ENCODE assay signal across 8 cellular contexts in the genomic region with DNA sequence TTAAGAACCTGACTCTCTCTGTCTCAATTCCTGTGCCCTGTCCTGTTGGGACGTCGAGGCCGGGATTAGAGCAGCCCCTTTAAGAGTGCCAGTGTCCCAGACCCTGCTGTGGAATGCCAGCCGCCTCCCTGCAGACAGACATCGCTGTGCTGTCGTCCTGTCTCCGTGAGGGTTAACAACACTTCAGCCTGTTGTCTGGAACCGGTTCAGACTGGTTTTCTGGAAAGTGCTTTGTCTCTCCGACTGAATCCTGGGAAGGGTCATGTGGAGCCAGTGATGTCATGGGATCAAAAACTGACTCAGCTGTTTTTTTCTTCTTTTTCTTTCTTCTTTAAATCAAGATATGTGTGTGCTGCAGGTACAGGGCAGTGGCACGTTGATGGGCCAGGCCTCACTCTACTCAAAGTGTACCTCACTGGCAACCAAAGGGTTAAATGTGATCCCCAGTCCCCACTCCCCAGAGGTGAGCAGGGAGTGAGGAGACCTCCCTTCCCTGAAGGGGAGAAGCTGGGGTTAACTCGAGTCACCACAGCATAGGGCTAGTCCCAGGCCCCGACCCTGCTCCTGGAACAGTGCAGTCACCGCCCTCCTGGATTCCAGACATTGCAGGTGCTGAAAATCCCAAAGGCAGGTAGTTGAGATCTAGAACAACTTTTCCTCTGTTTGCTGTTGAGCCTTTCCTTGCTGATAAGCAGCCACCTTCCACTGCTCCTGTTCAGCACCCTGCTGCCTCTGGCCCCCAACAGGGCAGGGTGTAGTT. TPM values are rescaled to one million over a fixed set of nuclear protein-coding genes. Genes with fewer than 3 reads are reported as not detected.
DNase-seq lines count a peak whose midpoint lies in the region; ATAC-seq and TF ChIP-seq lines count a peak whose summit lies in the region.

No MANE protein-coding gene starts in this region.

- peaks cover 52% of the 10 kb centered on the region for H3K4me1 ChIP-seq in psoas muscle

- no peak for TF ChIP-seq CTCF in psoas muscle (IDR thresholded peaks at IDR 0.05)

- H3K4me3 ChIP-seq in psoas muscle, result peak overlapping the region; percentile 5

- no peaks in the 10 kb centered on the region for H3K27me3 Mint-ChIP-seq in activated T-helper 17 cell treated with anti-CD3 and anti-CD28 coated beads, Interleukin-2, amount 50 U/mL, for 72 hours

- H3K36me3 ChIP-seq in psoas muscle (ENCODE audit: insufficient read depth in 1 of 2, low read depth in 1 of 2), result peaks cover 3 to 22% of the 10 kb centered on the region in 2 donors

- peak overlapping the region; percentile 81 for H3K27ac ChIP-seq in psoas muscle

- DNase-seq in DMS79 treated with DMSO at 0.1 percent for 48 hours (lab: John Stamatoyannopoulos, UW), result peak; percentile 12
- peak; percentile 16 for DNase-seq in left ventricle myocardium superior
- peak in 1 of 2 donors; percentile 34 for DNase-seq in psoas muscle
- DNase-seq in mesenteric fat pad (ENCODE audit: low spot score), result no peak
- no peak for DNase-seq in putamen (ENCODE audit: low spot score)
- no peak for DNase-seq in NCI-H526 (lab: John Stamatoyannopoulos, UW)

- peak overlapping the region; percentile 56 for H3K27ac Mint-ChIP-seq in activated T-helper 17 cell treated with anti-CD3 and anti-CD28 coated beads, Interleukin-2, amount 50 U/mL, for 72 hours

- H3K4me3 Mint-ChIP-seq in activated T-helper 17 cell treated with anti-CD3 and anti-CD28 coated beads, Interleukin-2, amount 50 U/mL, for 72 hours, result no peak overlapping the region

- H3K4me1 Mint-ChIP-seq in activated T-helper 17 cell treated with anti-CD3 and anti-CD28 coated beads, Interleukin-2, amount 50 U/mL, for 72 hours, result peaks cover 47% of the 10 kb centered on the region

- H3K9me3 ChIP-seq in psoas muscle, result peaks cover 19% of the 10 kb centered on the region

- H3K9me3 Mint-ChIP-seq in activated T-helper 17 cell treated with anti-CD3 and anti-CD28 coated beads, Interleukin-2, amount 50 U/mL, for 72 hours, result peaks cover 12% of the 10 kb centered on the region

- no peaks in the 10 kb centered on the region for H3K27me3 ChIP-seq in psoas muscle (ENCODE audit: insufficient read depth in 3 of 3, low read length in 2 of 3)

- intact Hi-C loops in left ventricle myocardium superior (cut with micrococcal nuclease) (no loop called here), psoas muscle (cut with DNase I) (no loop called here)

- 34 to 47% (median 46%) methylated on average over 13 of the region's 13 CpGs for WGBS in psoas muscle, 3 donors

- H3K36me3 Mint-ChIP-seq in activated T-helper 17 cell treated with anti-CD3 and anti-CD28 coated beads, Interleukin-2, amount 50 U/mL, for 72 hours (ENCODE audit: low read depth), result peaks cover 53% of the 10 kb centered on the region

- no peak for ATAC-seq in activated T-helper 17 cell treated with anti-CD3 and anti-CD28 coated beads, Interleukin-2, amount 50 U/mL, for 72 hours (replicated peaks)
- ATAC-seq in left ventricle myocardium superior (no peak), psoas muscle (no peak), HG02840 (IDR thresholded peaks at IDR 0.05; ENCODE audit: low FRiP score, unreplicated experiment) (no peak)

RNA-seq across cellular contexts. Expression of gene TSSK6, which starts 50.8 kb away (rescaled TPM):
- 1 to 10 TPM; 4.1 to 4.5 TPM for total RNA-seq in activated T-helper 17 cell treated with anti-CD3 and anti-CD28 coated beads, Interleukin-2, amount 50 U/mL, for 72 hours
- 0.67 TPM for total RNA-seq in left ventricle myocardium superior
- 1 to 10 TPM in 1 of 4 donors, under 1 TPM in 2, not detected in 1; 0.50 to 1.9 (median 0.62) TPM for total RNA-seq in psoas muscle
- polyA plus RNA-seq in psoas muscle, result 1 to 10 TPM in 2 of 3 donors, under 1 TPM in 1; 0.37 to 3.2 (median 1.4) TPM
- 0.74 TPM for total RNA-seq in mesenteric fat pad

RNA-seq across cellular contexts. Expression of gene NDUFA13, which starts 51.5 kb away (rescaled TPM):
- total RNA-seq in activated T-helper 17 cell treated with anti-CD3 and anti-CD28 coated beads, Interleukin-2, amount 50 U/mL, for 72 hours, result 100 to 1,000 TPM; 276 to 397 TPM
- total RNA-seq in left ventricle myocardium superior, result 1,297 TPM
- 100 to 1,000 TPM; 438 to 648 (median 574) TPM for total RNA-seq in psoas muscle
- 100 to 1,000 TPM; 274 to 597 (median 487) TPM for polyA plus RNA-seq in psoas muscle
- total RNA-seq in mesenteric fat pad, result 295 TPM

RNA-seq across cellular contexts. Expression of gene GATAD2A, which starts 59.0 kb away (rescaled TPM):
- total RNA-seq in activated T-helper 17 cell treated with anti-CD3 and anti-CD28 coated beads, Interleukin-2, amount 50 U/mL, for 72 hours, result 100 to 1,000 TPM in 1 of 2 donors, 10 to 100 TPM in 1; 88.0 to 160 TPM
- total RNA-seq in left ventricle myocardium superior (29.7 TPM), psoas muscle (10 to 100 TPM; 25.3 to 65.9 (median 55.6) TPM), mesenteric fat pad (98.9 TPM)
- 10 to 100 TPM; 18.5 to 43.4 (median 32.5) TPM for polyA plus RNA-seq in psoas muscle

Comparison
In these comparisons a context has a peak if more than half of its experiments do, and no peak if none do; other contexts are left out.
1. DNase-seq: peak in DMS79 treated with DMSO at 0.1 percent for 48 hours (single experiment) and left ventricle myocardium superior (single experiment); none in mesenteric fat pad (single experiment), putamen (single experiment) and NCI-H526 (0 of 2).